ENCODE assay signal across 8 cellular contexts in the genomic region with DNA sequence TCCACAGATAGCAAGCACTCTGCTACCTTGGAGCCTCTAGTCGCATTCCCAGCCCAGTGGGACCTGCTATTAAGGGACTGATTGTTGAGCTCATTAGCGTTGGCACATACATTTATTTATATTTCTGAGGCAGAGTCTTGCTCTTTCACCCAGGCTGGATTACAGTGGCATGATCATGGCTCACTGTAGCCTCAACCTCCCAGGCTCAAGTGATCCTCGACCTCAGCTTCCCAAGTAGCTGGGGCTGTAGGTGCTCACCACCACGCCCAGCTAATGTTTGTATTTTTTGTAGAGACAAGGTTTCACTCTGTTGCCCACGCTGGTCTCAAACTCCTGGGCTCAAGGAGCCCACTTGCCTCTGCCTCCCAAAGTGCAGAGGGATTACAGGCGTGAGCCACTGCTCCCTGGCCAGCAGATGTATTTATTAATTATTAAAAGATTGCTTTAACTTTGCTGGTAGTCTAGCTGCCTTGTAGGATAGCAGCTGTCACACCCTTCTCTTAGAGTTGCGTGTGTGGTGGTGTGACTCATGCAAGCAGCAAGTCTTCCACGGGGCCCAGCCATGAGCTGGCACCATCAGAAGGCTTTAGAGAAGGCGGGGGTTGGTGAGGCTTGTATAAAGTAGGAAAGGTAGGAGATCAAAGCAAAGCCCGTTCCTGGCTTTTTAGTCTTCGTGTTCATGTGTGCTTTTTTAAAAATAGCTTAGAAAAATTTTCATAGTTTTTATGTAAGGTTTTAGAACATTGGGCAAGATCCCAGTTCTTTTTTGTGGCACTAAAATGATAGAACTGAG. TPM values are rescaled to one million over a fixed set of nuclear protein-coding genes. Genes with fewer than 3 reads are reported as not detected.
DNase-seq lines count a peak whose midpoint lies in the region; ATAC-seq lines count a peak whose summit lies in the region.

No MANE protein-coding gene starts in this region.

- ATAC-seq in stimulated activated naive CD8-positive, alpha-beta T cell treated with anti-CD3 and anti-CD28 coated beads, Interleukin-15, Interleukin-2, amounts not matched to agents 100 U/mL and 50 U/mL, for 24 hours = peak; percentile 100
- no peak for ATAC-seq in GM19324 (IDR thresholded peaks at IDR 0.05; ENCODE audit: low FRiP score, unreplicated experiment)
- ATAC-seq in HG02678 (IDR thresholded peaks at IDR 0.05; ENCODE audit: unreplicated experiment) = no peak

- no peaks in the 10 kb centered on the region for H3K27me3 Mint-ChIP-seq in activated T-helper 2 cell treated with anti-CD3 and anti-CD28 coated beads, Interferon-gamma antibody, Interleukin-2, Interleukin-4, amounts not matched to agents 10 μg/mL and 5 μg/mL and 100 μg/mL, durations not matched to agents 14 hours and 24 hours and 36 hours (ENCODE audit: low read depth)

- no peaks in the 10 kb centered on the region for H3K9me3 Mint-ChIP-seq in activated T-helper 2 cell treated with anti-CD3 and anti-CD28 coated beads, Interferon-gamma antibody, Interleukin-2, Interleukin-4, amounts not matched to agents 10 μg/mL and 5 μg/mL and 100 μg/mL, durations not matched to agents 14 hours and 24 hours and 36 hours

- no peak overlapping the region for H3K4me3 Mint-ChIP-seq in activated T-helper 2 cell treated with anti-CD3 and anti-CD28 coated beads, Interferon-gamma antibody, Interleukin-2, Interleukin-4, amounts not matched to agents 10 μg/mL and 5 μg/mL and 100 μg/mL, durations not matched to agents 14 hours and 24 hours and 36 hours (ENCODE audit: low read depth)

- peaks cover 17% of the 10 kb centered on the region for H3K4me1 Mint-ChIP-seq in activated T-helper 2 cell treated with anti-CD3 and anti-CD28 coated beads, Interferon-gamma antibody, Interleukin-2, Interleukin-4, amounts not matched to agents 10 μg/mL and 5 μg/mL and 100 μg/mL, durations not matched to agents 14 hours and 24 hours and 36 hours (ENCODE audit: low read depth)

- H3K27ac Mint-ChIP-seq in activated T-helper 2 cell treated with anti-CD3 and anti-CD28 coated beads, Interferon-gamma antibody, Interleukin-2, Interleukin-4, amounts not matched to agents 10 μg/mL and 5 μg/mL and 100 μg/mL, durations not matched to agents 14 hours and 24 hours and 36 hours = peak overlapping the region; percentile 13

- H3K36me3 Mint-ChIP-seq in activated T-helper 2 cell treated with anti-CD3 and anti-CD28 coated beads, Interferon-gamma antibody, Interleukin-2, Interleukin-4, amounts not matched to agents 10 μg/mL and 5 μg/mL and 100 μg/mL, durations not matched to agents 14 hours and 24 hours and 36 hours (ENCODE audit: low read depth) = peaks cover 78% of the 10 kb centered on the region

- DNase-seq in SKM-1 treated with dmso at 0.1 percent for 144 hours (lab: John Stamatoyannopoulos, UW; ENCODE audit: unreplicated experiment) (peak; percentile 36), SKM-1 (lab: John Stamatoyannopoulos, UW; ENCODE audit: unreplicated experiment) (no peak), kidney tubule cell (ENCODE audit: low spot score) (peak; percentile 96), NCI-H748 (lab: John Stamatoyannopoulos, UW; ENCODE audit: unreplicated experiment) (no peak)
- no peak for DNase-seq in activated T-helper 2 cell treated with anti-CD3 and anti-CD28 coated beads, Interferon-gamma antibody, Interleukin-2, Interleukin-4, amounts not matched to agents 10 μg/mL and 5 μg/mL and 100 μg/mL, durations not matched to agents 14 hours and 24 hours and 36 hours (ENCODE audit: low spot score)
- DNase-seq in stimulated activated naive CD8-positive, alpha-beta T cell treated with anti-CD3 and anti-CD28 coated beads, Interleukin-15, Interleukin-2, amounts not matched to agents 100 U/mL and 50 U/mL, for 24 hours = peak; percentile 64

- intact Hi-C loops in activated T-helper 2 cell treated with anti-CD3 and anti-CD28 coated beads, Interferon-gamma antibody, Interleukin-2, Interleukin-4, amounts not matched to agents 10 μg/mL and 5 μg/mL and 100 μg/mL, durations not matched to agents 14 hours and 24 hours and 36 hours (cut with micrococcal nuclease) = no loop called here

RNA-seq across cellular contexts. Expression of a gene that starts 16.5 kb away (rescaled TPM):
- total RNA-seq in activated T-helper 2 cell treated with anti-CD3 and anti-CD28 coated beads, Interferon-gamma antibody, Interleukin-2, Interleukin-4, amounts not matched to agents 10 μg/mL and 5 μg/mL and 100 μg/mL, durations not matched to agents 14 hours and 24 hours and 36 hours = 12.1 and 13.2 TPM in 2 replicates

RNA-seq across cellular contexts. Expression of a gene that starts 40.5 kb away (rescaled TPM):
- not detected in 2 replicates for total RNA-seq in activated T-helper 2 cell treated with anti-CD3 and anti-CD28 coated beads, Interferon-gamma antibody, Interleukin-2, Interleukin-4, amounts not matched to agents 10 μg/mL and 5 μg/mL and 100 μg/mL, durations not matched to agents 14 hours and 24 hours and 36 hours

RNA-seq across cellular contexts. Expression of a gene that starts 40.7 kb away (rescaled TPM):
- 109 and 111 TPM in 2 replicates for total RNA-seq in activated T-helper 2 cell treated with anti-CD3 and anti-CD28 coated beads, Interferon-gamma antibody, Interleukin-2, Interleukin-4, amounts not matched to agents 10 μg/mL and 5 μg/mL and 100 μg/mL, durations not matched to agents 14 hours and 24 hours and 36 hours

Comparison
In these comparisons a context has a peak if more than half of its experiments do, and no peak if none do; other contexts are left out.
1. DNase-seq: peak in SKM-1 treated with dmso at 0.1 percent for 144 hours (single experiment), kidney tubule cell (single experiment) and stimulated activated naive CD8-positive, alpha-beta T cell treated with anti-CD3 and anti-CD28 coated beads, Interleukin-15, Interleukin-2, amounts not matched to agents 100 U/mL and 50 U/mL, for 24 hours (single experiment); none in SKM-1 (single experiment), activated T-helper 2 cell treated with anti-CD3 and anti-CD28 coated beads, Interferon-gamma antibody, Interleukin-2, Interleukin-4, amounts not matched to agents 10 μg/mL and 5 μg/mL and 100 μg/mL, durations not matched to agents 14 hours and 24 hours and 36 hours (single experiment) and NCI-H748 (single experiment).